Comparison of ENCODE assay signal across 8 cellular contexts in the genomic region with DNA sequence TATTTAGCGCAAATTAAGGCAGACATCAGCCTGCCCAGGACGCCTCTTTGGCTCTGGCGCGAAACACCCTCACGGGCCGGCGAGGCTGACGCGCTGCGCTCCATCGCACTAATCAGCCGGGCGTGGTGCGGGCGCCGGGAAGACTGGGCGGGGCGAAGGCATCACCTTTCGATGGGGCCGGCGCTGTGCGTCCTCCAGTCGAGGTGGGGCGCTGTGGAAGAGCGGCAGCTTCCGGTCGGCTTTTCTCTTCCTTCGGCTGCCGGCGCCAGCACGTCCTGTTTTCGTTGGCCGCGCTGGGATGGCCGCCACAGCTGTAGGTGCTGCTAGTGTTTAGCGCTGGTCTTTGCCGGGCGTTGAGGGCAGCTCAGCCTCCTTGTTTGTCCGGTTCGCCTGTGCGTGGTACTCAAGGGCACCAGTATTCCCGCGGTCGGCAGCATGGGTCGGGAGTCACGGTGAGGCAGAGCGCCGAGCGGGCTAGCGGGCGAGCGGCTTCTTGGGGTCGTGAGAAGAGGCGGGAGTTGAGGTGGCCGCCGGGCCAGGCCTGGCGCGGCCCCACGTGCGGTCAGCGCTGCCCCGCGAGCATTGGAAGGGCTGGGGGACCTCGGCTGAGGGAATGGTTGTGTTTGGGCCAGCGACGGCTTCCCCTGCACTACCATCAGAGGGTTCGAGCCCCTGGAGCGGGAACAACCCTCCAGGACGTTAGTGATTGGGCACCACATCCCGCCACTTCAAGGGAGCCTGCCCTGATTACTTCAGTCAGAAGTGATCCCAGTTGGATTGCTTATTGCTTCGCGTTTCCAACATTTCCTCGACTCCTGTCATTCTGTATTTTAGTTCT. TPM values are rescaled to one million over a fixed set of nuclear protein-coding genes. Genes with fewer than 3 reads are reported as not detected.
A peak's percentile ranks its signal among the peaks of the same experiment; 100 is the strongest.
DNase-seq lines count a peak whose midpoint lies in the region; TF ChIP-seq lines count a peak whose summit lies in the region.

A gene with protein sequence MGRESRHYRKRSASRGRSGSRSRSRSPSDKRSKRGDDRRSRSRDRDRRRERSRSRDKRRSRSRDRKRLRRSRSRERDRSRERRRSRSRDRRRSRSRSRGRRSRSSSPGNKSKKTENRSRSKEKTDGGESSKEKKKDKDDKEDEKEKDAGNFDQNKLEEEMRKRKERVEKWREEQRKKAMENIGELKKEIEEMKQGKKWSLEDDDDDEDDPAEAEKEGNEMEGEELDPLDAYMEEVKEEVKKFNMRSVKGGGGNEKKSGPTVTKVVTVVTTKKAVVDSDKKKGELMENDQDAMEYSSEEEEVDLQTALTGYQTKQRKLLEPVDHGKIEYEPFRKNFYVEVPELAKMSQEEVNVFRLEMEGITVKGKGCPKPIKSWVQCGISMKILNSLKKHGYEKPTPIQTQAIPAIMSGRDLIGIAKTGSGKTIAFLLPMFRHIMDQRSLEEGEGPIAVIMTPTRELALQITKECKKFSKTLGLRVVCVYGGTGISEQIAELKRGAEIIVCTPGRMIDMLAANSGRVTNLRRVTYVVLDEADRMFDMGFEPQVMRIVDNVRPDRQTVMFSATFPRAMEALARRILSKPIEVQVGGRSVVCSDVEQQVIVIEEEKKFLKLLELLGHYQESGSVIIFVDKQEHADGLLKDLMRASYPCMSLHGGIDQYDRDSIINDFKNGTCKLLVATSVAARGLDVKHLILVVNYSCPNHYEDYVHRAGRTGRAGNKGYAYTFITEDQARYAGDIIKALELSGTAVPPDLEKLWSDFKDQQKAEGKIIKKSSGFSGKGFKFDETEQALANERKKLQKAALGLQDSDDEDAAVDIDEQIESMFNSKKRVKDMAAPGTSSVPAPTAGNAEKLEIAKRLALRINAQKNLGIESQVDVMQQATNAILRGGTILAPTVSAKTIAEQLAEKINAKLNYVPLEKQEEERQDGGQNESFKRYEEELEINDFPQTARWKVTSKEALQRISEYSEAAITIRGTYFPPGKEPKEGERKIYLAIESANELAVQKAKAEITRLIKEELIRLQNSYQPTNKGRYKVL (plus strand): TSS at position 276 of the 838 bp plus-strand sequence. CDS start 160 bp downstream, at position 436.

- peak within 1 kb of the TSS; percentile 76 for H3K27ac ChIP-seq in RWPE1

- H3K4me1 Mint-ChIP-seq in activated T-helper 2 cell treated with anti-CD3 and anti-CD28 coated beads, Interferon-gamma antibody, Interleukin-2, Interleukin-4, amounts not matched to agents 10 μg/mL and 5 μg/mL and 100 μg/mL, durations not matched to agents 14 hours and 24 hours and 36 hours (ENCODE audit: low read depth): peaks cover 24% of the 10 kb centered on the region
- peaks cover 26% of the 10 kb centered on the region for H3K4me1 Mint-ChIP-seq in nephron
- peaks cover 37% of the 10 kb centered on the region for H3K4me1 Mint-ChIP-seq in stimulated activated naive CD8-positive, alpha-beta T cell treated with anti-CD3 and anti-CD28 coated beads, Interleukin-15, Interleukin-2, amounts not matched to agents 100 ng/mL and 50 ng/mL, for 24 hours (ENCODE audit: low read depth)

- peaks cover 8% of the 10 kb centered on the region for H3K36me3 Mint-ChIP-seq in activated T-helper 2 cell treated with anti-CD3 and anti-CD28 coated beads, Interferon-gamma antibody, Interleukin-2, Interleukin-4, amounts not matched to agents 10 μg/mL and 5 μg/mL and 100 μg/mL, durations not matched to agents 14 hours and 24 hours and 36 hours (ENCODE audit: low read depth)
- H3K36me3 Mint-ChIP-seq in nephron (ENCODE audit: low read depth): peaks cover 6% of the 10 kb centered on the region
- H3K36me3 Mint-ChIP-seq in stimulated activated naive CD8-positive, alpha-beta T cell treated with anti-CD3 and anti-CD28 coated beads, Interleukin-15, Interleukin-2, amounts not matched to agents 100 ng/mL and 50 ng/mL, for 24 hours (ENCODE audit: low read depth): peaks cover 24% of the 10 kb centered on the region

- CTCF ChIA-PET in RWPE1 (lab: Yijun Ruan, JAX): interaction anchor here (0.5 to 1.2 kb wide), 11 partner anchors 14 to 582 kb away, joined by 3 to 6 read pairs (median 3); a partner anchor contains a TSS

- H3K27ac Mint-ChIP-seq in activated T-helper 2 cell treated with anti-CD3 and anti-CD28 coated beads, Interferon-gamma antibody, Interleukin-2, Interleukin-4, amounts not matched to agents 10 μg/mL and 5 μg/mL and 100 μg/mL, durations not matched to agents 14 hours and 24 hours and 36 hours: peak within 1 kb of the TSS; percentile 97
- peak within 1 kb of the TSS; percentile 80 to 96 (median 95) for H3K27ac Mint-ChIP-seq in nephron
- H3K27ac Mint-ChIP-seq in stimulated activated naive CD8-positive, alpha-beta T cell treated with anti-CD3 and anti-CD28 coated beads, Interleukin-15, Interleukin-2, amounts not matched to agents 100 ng/mL and 50 ng/mL, for 24 hours: peak within 1 kb of the TSS; percentile 93

- peak; percentile 97 for DNase-seq in ELF-1 (ENCODE audit: low read depth, low spot score)
- peak; percentile 90 for DNase-seq in GOT3 (lab: John Stamatoyannopoulos, UW)
- DNase-seq in LNCaP clone FGC (ENCODE audit: low read depth): peak; percentile 76
- DNase-seq in RWPE1 (ENCODE audit: low spot score): peak; percentile 99
- DNase-seq in activated T-helper 2 cell treated with anti-CD3 and anti-CD28 coated beads, Interferon-gamma antibody, Interleukin-2, Interleukin-4, amounts not matched to agents 10 μg/mL and 5 μg/mL and 100 μg/mL, durations not matched to agents 14 hours and 24 hours and 36 hours (ENCODE audit: low spot score): peak; percentile 94
- DNase-seq in fibroblast of mammary gland (ENCODE audit: low read depth): peak; percentile 88

- TF ChIP-seq CTCF in LNCaP clone FGC (IDR thresholded peaks at IDR 0.05; ENCODE audit: control insufficient read depth, extremely low read depth, insufficient read depth): peak; percentile 93
- TF ChIP-seq CTCF in RWPE1 (conservative IDR thresholded peaks at IDR 0.05; ENCODE audit: low read depth): peak; percentile 97
- TF ChIP-seq CTCF in fibroblast of mammary gland (conservative IDR thresholded peaks at IDR 0.05; ENCODE audit: control insufficient read depth, insufficient read depth, low read depth, low read length): peak; percentile 49
- TF ChIP-seq CTCF in nephron (IDR thresholded peaks at IDR 0.05; ENCODE audit: unreplicated experiment in 3 of 3): peak; percentile 61 to 81 (median 72)

- H3K4me3 ChIP-seq in LNCaP clone FGC (ENCODE audit: low read depth, low read length): peak within 1 kb of the TSS; percentile 69
- peak within 1 kb of the TSS; percentile 92 for H3K4me3 ChIP-seq in fibroblast of mammary gland (ENCODE audit: control insufficient read depth, low read depth, low read length)

- intact Hi-C loops in activated T-helper 2 cell treated with anti-CD3 and anti-CD28 coated beads, Interferon-gamma antibody, Interleukin-2, Interleukin-4, amounts not matched to agents 10 μg/mL and 5 μg/mL and 100 μg/mL, durations not matched to agents 14 hours and 24 hours and 36 hours (cut with micrococcal nuclease): loop anchor here (1.0 to 5.0 kb wide), 5 partner anchors 20 to 581 kb away; a partner anchor contains a TSS

- POLR2A ChIA-PET in RWPE1 (lab: Yijun Ruan, JAX; ENCODE audit: low non-redundant PET): interaction anchor here (0.5 to 0.7 kb wide), 2 partner anchors 12 to 146 kb away, joined by 3 to 5 read pairs; no protein-coding TSS in a partner anchor

- H3K9me3 Mint-ChIP-seq in activated T-helper 2 cell treated with anti-CD3 and anti-CD28 coated beads, Interferon-gamma antibody, Interleukin-2, Interleukin-4, amounts not matched to agents 10 μg/mL and 5 μg/mL and 100 μg/mL, durations not matched to agents 14 hours and 24 hours and 36 hours: no peaks in the 10 kb centered on the region
- H3K9me3 Mint-ChIP-seq in nephron: no peaks in the 10 kb centered on the region
- no peaks in the 10 kb centered on the region for H3K9me3 Mint-ChIP-seq in stimulated activated naive CD8-positive, alpha-beta T cell treated with anti-CD3 and anti-CD28 coated beads, Interleukin-15, Interleukin-2, amounts not matched to agents 100 ng/mL and 50 ng/mL, for 24 hours

- H3K4me3 Mint-ChIP-seq in activated T-helper 2 cell treated with anti-CD3 and anti-CD28 coated beads, Interferon-gamma antibody, Interleukin-2, Interleukin-4, amounts not matched to agents 10 μg/mL and 5 μg/mL and 100 μg/mL, durations not matched to agents 14 hours and 24 hours and 36 hours (ENCODE audit: low read depth): peak within 1 kb of the TSS; percentile 100
- peak within 1 kb of the TSS; percentile 100 for H3K4me3 Mint-ChIP-seq in nephron
- H3K4me3 Mint-ChIP-seq in stimulated activated naive CD8-positive, alpha-beta T cell treated with anti-CD3 and anti-CD28 coated beads, Interleukin-15, Interleukin-2, amounts not matched to agents 100 ng/mL and 50 ng/mL, for 24 hours: peak within 1 kb of the TSS; percentile 100

- H3K27me3 Mint-ChIP-seq in activated T-helper 2 cell treated with anti-CD3 and anti-CD28 coated beads, Interferon-gamma antibody, Interleukin-2, Interleukin-4, amounts not matched to agents 10 μg/mL and 5 μg/mL and 100 μg/mL, durations not matched to agents 14 hours and 24 hours and 36 hours (ENCODE audit: low read depth): no peaks in the 10 kb centered on the region
- H3K27me3 Mint-ChIP-seq in nephron (ENCODE audit: low read depth): no peaks in the 10 kb centered on the region
- H3K27me3 Mint-ChIP-seq in stimulated activated naive CD8-positive, alpha-beta T cell treated with anti-CD3 and anti-CD28 coated beads, Interleukin-15, Interleukin-2, amounts not matched to agents 100 ng/mL and 50 ng/mL, for 24 hours: no peaks in the 10 kb centered on the region

RNA-seq across cellular contexts. Expression of the gene that starts here (rescaled TPM):
- 75.2 and 83.9 TPM in 2 replicates for total RNA-seq in activated T-helper 2 cell treated with anti-CD3 and anti-CD28 coated beads, Interferon-gamma antibody, Interleukin-2, Interleukin-4, amounts not matched to agents 10 μg/mL and 5 μg/mL and 100 μg/mL, durations not matched to agents 14 hours and 24 hours and 36 hours

Comparison
In these comparisons a context has a peak if more than half of its experiments do, and no peak if none do; other contexts are left out.
1. Peak in every context shown above with its lines: DNase-seq, H3K4me3 ChIP-seq and H3K27ac ChIP-seq.